Comparison of ENCODE assay signal across 8 cellular contexts in the genomic region with DNA sequence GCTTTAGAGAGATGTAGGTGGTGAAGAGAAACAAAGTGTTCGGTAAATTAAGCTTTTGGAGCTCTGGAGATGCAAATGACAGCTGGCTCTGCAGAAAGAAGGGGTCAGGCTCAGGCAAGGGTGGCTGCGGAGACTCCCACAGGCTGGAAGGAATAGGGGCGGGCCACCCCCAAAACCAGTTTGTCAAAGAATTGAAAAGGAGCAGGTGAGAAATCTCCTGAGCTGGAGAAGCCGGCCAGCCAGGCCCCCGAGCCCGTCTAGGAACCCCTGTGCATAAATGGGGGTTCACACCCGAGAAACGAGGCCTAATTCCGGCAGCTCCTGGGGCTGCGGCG. TPM values are rescaled to one million over a fixed set of nuclear protein-coding genes. Genes with fewer than 3 reads are reported as not detected.
DNase-seq lines count a peak whose midpoint lies in the region; ATAC-seq and TF ChIP-seq lines count a peak whose summit lies in the region.

No MANE protein-coding gene starts in this region.

- H3K36me3 Mint-ChIP-seq in activated naive CD4-positive, alpha-beta T cell treated with anti-CD3 and anti-CD28 coated beads, Interleukin-2, amount 10 ng/mL, durations not matched to agents 7 days and 5 days, result peaks cover 33% of the 10 kb centered on the region

- H3K27ac Mint-ChIP-seq in activated naive CD4-positive, alpha-beta T cell treated with anti-CD3 and anti-CD28 coated beads, Interleukin-2, amount 10 ng/mL, durations not matched to agents 7 days and 5 days, result peak overlapping the region; percentile 94

- CTCF ChIA-PET in activated naive CD4-positive, alpha-beta T cell treated with anti-CD3 and anti-CD28 coated beads, Interleukin-2, amount 10 ng/mL, durations not matched to agents 7 days and 5 days (lab: Charles Lee), result interaction anchor here (0.6 to 1.4 kb wide), 4 partner anchors 11 to 78 kb away, joined by 3 to 4 read pairs (median 4); no protein-coding TSS in a partner anchor
- CTCF ChIA-PET in HEK293T (lab: Yijun Ruan, JAX), result interaction anchor here (1.0 kb wide), 1 partner anchor 9 kb away, joined by 5 read pairs; no protein-coding TSS in a partner anchor

- peak overlapping the region; percentile 90 for H3K4me3 ChIP-seq in AG10803 (ENCODE audit: low read length)
- peak overlapping the region; percentile 94 for H3K4me3 ChIP-seq in retinal pigment epithelial cell (ENCODE audit: low read length)

- H3K27me3 Mint-ChIP-seq in activated naive CD4-positive, alpha-beta T cell treated with anti-CD3 and anti-CD28 coated beads, Interleukin-2, amount 10 ng/mL, durations not matched to agents 7 days and 5 days, result no peaks in the 10 kb centered on the region

- peak overlapping the region; percentile 98 for H3K4me3 Mint-ChIP-seq in activated naive CD4-positive, alpha-beta T cell treated with anti-CD3 and anti-CD28 coated beads, Interleukin-2, amount 10 ng/mL, durations not matched to agents 7 days and 5 days

- no peaks in the 10 kb centered on the region for H3K9me3 Mint-ChIP-seq in activated naive CD4-positive, alpha-beta T cell treated with anti-CD3 and anti-CD28 coated beads, Interleukin-2, amount 10 ng/mL, durations not matched to agents 7 days and 5 days

- TF ChIP-seq CTCF in AG10803 (conservative IDR thresholded peaks at IDR 0.05; ENCODE audit: low read length) (no peak), retinal pigment epithelial cell (conservative IDR thresholded peaks at IDR 0.05; ENCODE audit: low read depth, low read length) (no peak)

- intact Hi-C loops in left ventricle myocardium superior (cut with micrococcal nuclease), result no loop called here

- POLR2A ChIA-PET in HEK293T (lab: Yijun Ruan, JAX), result interaction anchor here (3.2 kb wide), 1 partner anchor 13 kb away, joined by 22 read pairs; a partner anchor contains a TSS

- H3K4me1 Mint-ChIP-seq in activated naive CD4-positive, alpha-beta T cell treated with anti-CD3 and anti-CD28 coated beads, Interleukin-2, amount 10 ng/mL, durations not matched to agents 7 days and 5 days, result peaks cover 41% of the 10 kb centered on the region

- ATAC-seq in GM19324 (IDR thresholded peaks at IDR 0.05; ENCODE audit: low FRiP score, unreplicated experiment) (peak; percentile 12), HG03378 (IDR thresholded peaks at IDR 0.05; ENCODE audit: unreplicated experiment) (peak; percentile 14), left ventricle myocardium superior (peak; percentile 20)

- DNase-seq in AG10803 (ENCODE audit: low read depth), result no peak
- peak; percentile 44 for DNase-seq in activated naive CD4-positive, alpha-beta T cell treated with anti-CD3 and anti-CD28 coated beads, Interleukin-2, amount 10 ng/mL, durations not matched to agents 7 days and 5 days
- no peak for DNase-seq in left ventricle myocardium superior
- DNase-seq in retinal pigment epithelial cell (ENCODE audit: low read depth), result no peak
- no peak for DNase-seq in inferior parietal cortex (ENCODE audit: extremely low spot score)
- DNase-seq in HEK293T (ENCODE audit: extremely low spot score), result no peak

TF ChIP-seq in HEK293T, 16 proteins besides CTCF, POLR2A, EP300 and RAD21:
- TF ChIP-seq HDGF (IDR thresholded peaks at IDR 0.05; ENCODE audit: borderline replicate concordance), result no peak
- no peak for TF ChIP-seq FOXK2 (IDR thresholded peaks at IDR 0.05)
- TF ChIP-seq SP1 (IDR thresholded peaks at IDR 0.05), result no peak
- no peak for TF ChIP-seq CTBP1 (IDR thresholded peaks at IDR 0.05; ENCODE audit: borderline replicate concordance)
- no peak for TF ChIP-seq ARNT (IDR thresholded peaks at IDR 0.05)
- no peak for TF ChIP-seq ELF4 (IDR thresholded peaks at IDR 0.05)
- no peak for TF ChIP-seq LEF1 (IDR thresholded peaks at IDR 0.05; ENCODE audit: borderline replicate concordance)
- TF ChIP-seq NFRKB (IDR thresholded peaks at IDR 0.05), result no peak
- no peak for TF ChIP-seq SUZ12 (IDR thresholded peaks at IDR 0.05)
- no peak for TF ChIP-seq L3MBTL2 (conservative IDR thresholded peaks at IDR 0.05)
- no peak for TF ChIP-seq FOXA1 (IDR thresholded peaks at IDR 0.05)
- TF ChIP-seq ZNF384 (IDR thresholded peaks at IDR 0.05), result no peak
- TF ChIP-seq FOXM1 (IDR thresholded peaks at IDR 0.05; ENCODE audit: borderline replicate concordance), result no peak
- TF ChIP-seq, protein P1, sequence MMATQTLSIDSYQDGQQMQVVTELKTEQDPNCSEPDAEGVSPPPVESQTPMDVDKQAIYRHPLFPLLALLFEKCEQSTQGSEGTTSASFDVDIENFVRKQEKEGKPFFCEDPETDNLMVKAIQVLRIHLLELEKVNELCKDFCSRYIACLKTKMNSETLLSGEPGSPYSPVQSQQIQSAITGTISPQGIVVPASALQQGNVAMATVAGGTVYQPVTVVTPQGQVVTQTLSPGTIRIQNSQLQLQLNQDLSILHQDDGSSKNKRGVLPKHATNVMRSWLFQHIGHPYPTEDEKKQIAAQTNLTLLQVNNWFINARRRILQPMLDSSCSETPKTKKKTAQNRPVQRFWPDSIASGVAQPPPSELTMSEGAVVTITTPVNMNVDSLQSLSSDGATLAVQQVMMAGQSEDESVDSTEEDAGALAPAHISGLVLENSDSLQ (IDR thresholded peaks at IDR 0.05), result no peak
- no peak for TF ChIP-seq TARDBP (IDR thresholded peaks at IDR 0.05)
- no peak for TF ChIP-seq BHLHE40 (IDR thresholded peaks at IDR 0.05; ENCODE audit: borderline replicate concordance)

RNA-seq across cellular contexts. Expression of a gene that starts 0.5 kb away (rescaled TPM):
- 113 TPM for total RNA-seq in left ventricle myocardium superior

RNA-seq across cellular contexts. Expression of a gene that starts 13.3 kb away (rescaled TPM):
- total RNA-seq in left ventricle myocardium superior, result 25.8 TPM
